Comparison of ENCODE assay signal across 10 cellular contexts in the genomic region with DNA sequence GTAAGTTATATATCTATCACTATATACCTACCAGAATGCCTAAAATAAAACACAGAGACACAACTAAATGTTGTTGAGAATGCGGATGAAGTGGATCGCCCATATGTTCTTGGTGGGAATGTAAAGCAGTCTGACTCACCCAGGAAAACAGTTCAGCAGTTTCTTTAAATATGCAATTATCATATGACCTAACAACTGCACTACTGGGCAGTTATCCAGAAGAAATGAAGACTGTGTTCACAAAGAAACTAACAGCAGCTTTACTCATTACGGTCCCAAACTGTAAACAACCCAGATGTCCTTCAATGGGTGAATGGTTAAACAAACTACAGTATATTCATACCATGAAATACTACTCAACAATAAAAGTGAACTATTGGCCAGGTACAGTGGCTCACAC. TPM values are rescaled to one million over a fixed set of nuclear protein-coding genes. Genes with fewer than 3 reads are reported as not detected.
DNase-seq lines count a peak whose midpoint lies in the region; ATAC-seq and TF ChIP-seq lines count a peak whose summit lies in the region.
"Had no signal": no experiment of that assay in that cellular context is flagged by ENCODE, and none has a peak within 500 bp of the region (broad histone marks: within the 10 kb centered on the region; RNA-seq: fewer than 3 reads in every experiment).

No MANE protein-coding gene starts in this region.

- no peaks in the 10 kb centered on the region for H3K9me3 Mint-ChIP-seq in dendritic cell treated with granulocyte-macrophage colony-stimulating factor and Interleukin-4, amounts not matched to agents 40 ng/mL and 50 ng/mL, for 4 days
- H3K9me3 Mint-ChIP-seq in WTC11, result no peaks in the 10 kb centered on the region
- H3K9me3 Mint-ChIP-seq: mesothelial cell of epicardium had no signal

- H3K36me3 ChIP-seq in trophoblast cell (ENCODE audit: control insufficient read depth in 1 of 2, insufficient read depth in 2 of 2, low read length in 2 of 2) (no peaks in the 10 kb centered on the region), esophagus muscularis mucosa (peaks cover 0 to 5% (median 2%) of the 10 kb centered on the region in 4 donors)

- no peak overlapping the region for H4K91ac ChIP-seq in trophoblast cell (ENCODE audit: low read depth, low read length)

- no peaks in the 10 kb centered on the region for H3K79me2 ChIP-seq in trophoblast cell (ENCODE audit: control insufficient read depth, insufficient read depth, low read length, poor library complexity)

- no peak for TF ChIP-seq EP300 in esophagus muscularis mucosa (IDR thresholded peaks at IDR 0.05)

- no peak overlapping the region for H3K4me3 Mint-ChIP-seq in dendritic cell treated with granulocyte-macrophage colony-stimulating factor and Interleukin-4, amounts not matched to agents 40 ng/mL and 50 ng/mL, for 4 days
- H3K4me3 Mint-ChIP-seq in WTC11, result no peak overlapping the region
- H3K4me3 Mint-ChIP-seq: mesothelial cell of epicardium had no signal

- H3K27me3 Mint-ChIP-seq in dendritic cell treated with granulocyte-macrophage colony-stimulating factor and Interleukin-4, amounts not matched to agents 40 ng/mL and 50 ng/mL, for 4 days, result no peaks in the 10 kb centered on the region
- no peaks in the 10 kb centered on the region for H3K27me3 Mint-ChIP-seq in WTC11 (ENCODE audit: low read depth)

- H3K36me3 Mint-ChIP-seq in dendritic cell treated with granulocyte-macrophage colony-stimulating factor and Interleukin-4, amounts not matched to agents 40 ng/mL and 50 ng/mL, for 4 days (ENCODE audit: low read depth), result peaks cover 17% of the 10 kb centered on the region
- H3K36me3 Mint-ChIP-seq in WTC11, result no peaks in the 10 kb centered on the region

- no peak overlapping the region for H2BK12ac ChIP-seq in trophoblast cell (ENCODE audit: low read length)

- CTCF ChIA-PET in WTC11 (lab: Charles Lee), result no interaction called here

- TF ChIP-seq POLR2A in esophagus muscularis mucosa (IDR thresholded peaks at IDR 0.05; ENCODE audit: low read depth), result no peak

- TF ChIP-seq CTCF in esophagus muscularis mucosa (IDR thresholded peaks at IDR 0.05) (no peak), WTC11 (IDR thresholded peaks at IDR 0.05) (no peak)

- no peak overlapping the region for H3K23ac ChIP-seq in trophoblast cell (ENCODE audit: low read length)

- H3K4ac ChIP-seq in trophoblast cell (ENCODE audit: low read depth, low read length), result no peak overlapping the region

- H3K4me1 Mint-ChIP-seq in dendritic cell treated with granulocyte-macrophage colony-stimulating factor and Interleukin-4, amounts not matched to agents 40 ng/mL and 50 ng/mL, for 4 days (ENCODE audit: low read depth), result peaks cover 29% of the 10 kb centered on the region
- H3K4me1 Mint-ChIP-seq in WTC11, result no peaks in the 10 kb centered on the region
- H3K4me1 Mint-ChIP-seq: mesothelial cell of epicardium had no signal

- no peaks in the 10 kb centered on the region for H3K9me3 ChIP-seq in trophoblast cell (ENCODE audit: insufficient read depth, low read depth, low read length)
- no peaks in the 10 kb centered on the region for H3K9me3 ChIP-seq in esophagus muscularis mucosa

- H3K27ac ChIP-seq in trophoblast cell (ENCODE audit: low read depth, low read length), result no peak overlapping the region
- no peak overlapping the region for H3K27ac ChIP-seq in esophagus muscularis mucosa (replicated peaks in 1 of 4)

- no peak overlapping the region for H4K8ac ChIP-seq in trophoblast cell (ENCODE audit: low read depth, low read length)

- peak; percentile 39 for DNase-seq in GM04504 (ENCODE audit: low read depth)
- DNase-seq in NCI-H774 (lab: John Stamatoyannopoulos, UW), result peak; percentile 58
- DNase-seq in trophoblast cell, result peak; percentile 50 to 83
- DNase-seq in central memory CD4-positive, alpha-beta T cell, result no peak
- no peak for DNase-seq in esophagus muscularis mucosa (ENCODE audit: extremely low spot score)
- no peak for DNase-seq in WTC11 (ENCODE audit: low spot score)
- DNase-seq: NCI-H2081 treated with DMSO at 0.1 percent for 48 hours had no signal

- no peak overlapping the region for H2BK5ac ChIP-seq in trophoblast cell (ENCODE audit: low read depth, low read length, poor library complexity)

- peak overlapping the region; percentile 43 for H3K27ac Mint-ChIP-seq in dendritic cell treated with granulocyte-macrophage colony-stimulating factor and Interleukin-4, amounts not matched to agents 40 ng/mL and 50 ng/mL, for 4 days
- no peak overlapping the region for H3K27ac Mint-ChIP-seq in WTC11
- H3K27ac Mint-ChIP-seq: mesothelial cell of epicardium had no signal

- H4K12ac ChIP-seq in trophoblast cell (ENCODE audit: low read depth, low read length), result no peak overlapping the region

- H3K9ac ChIP-seq in trophoblast cell (ENCODE audit: low read length), result no peak overlapping the region

- no CpG with 5 or more reads among the region's 3 CpGs for WGBS in trophoblast cell (ENCODE audit: extremely low coverage, insufficient coverage, insufficient read length)
- WGBS in esophagus muscularis mucosa, result 72% methylated on average over 3 of the region's 3 CpGs

- H3K18ac ChIP-seq in trophoblast cell (ENCODE audit: low read length), result no peak overlapping the region

- H3K27me3 ChIP-seq in trophoblast cell (ENCODE audit: insufficient read depth, low read length), result no peaks in the 10 kb centered on the region
- H3K27me3 ChIP-seq in esophagus muscularis mucosa, result no peaks in the 10 kb centered on the region

- no peak for ATAC-seq in HG02870 (IDR thresholded peaks at IDR 0.05; ENCODE audit: unreplicated experiment)
- ATAC-seq in WTC11, result no peak

- H3K14ac ChIP-seq in trophoblast cell (ENCODE audit: low read length), result no peak overlapping the region

- H3K4me3 ChIP-seq in trophoblast cell (ENCODE audit: low read depth, low read length) (no peak overlapping the region), esophagus muscularis mucosa (no peak overlapping the region)

- H2AK5ac ChIP-seq in trophoblast cell (ENCODE audit: low read length), result no peak overlapping the region

- POLR2A ChIA-PET in WTC11 (lab: Charles Lee), result no interaction called here

- H2AFZ ChIP-seq in trophoblast cell (ENCODE audit: insufficient read depth, low read length, poor library complexity), result no peak overlapping the region

- H2BK120ac ChIP-seq in trophoblast cell (ENCODE audit: insufficient read depth, low read length, poor library complexity), result no peak overlapping the region

- H3K4me2 ChIP-seq in trophoblast cell (ENCODE audit: low read length), result no peak overlapping the region

- no peaks in the 10 kb centered on the region for H3K4me1 ChIP-seq in trophoblast cell (ENCODE audit: control insufficient read depth in 1 of 2, insufficient read depth in 2 of 2, low read length in 2 of 2)
- peaks cover 0 to 9% (median 2%) of the 10 kb centered on the region in 4 donors for H3K4me1 ChIP-seq in esophagus muscularis mucosa

- no peaks in the 10 kb centered on the region for H3K79me1 ChIP-seq in trophoblast cell (ENCODE audit: low read length)

- intact Hi-C loops in dendritic cell treated with granulocyte-macrophage colony-stimulating factor and Interleukin-4, amounts not matched to agents 40 ng/mL and 50 ng/mL, for 4 days (cut with micrococcal nuclease), result no loop called here
- intact Hi-C loops in esophagus muscularis mucosa (cut with DNase I), result no loop called here

TF ChIP-seq in WTC11, 78 proteins besides CTCF, POLR2A, EP300 and RAD21:
- no peak for TF ChIP-seq ATF1 (CRISPR knock-in tag; IDR thresholded peaks at IDR 0.05)

RNA-seq across cellular contexts. Expression of a gene that starts 14.3 kb away (rescaled TPM):
- polyA plus RNA-seq in trophoblast cell (2013), result 0.04 and 0.06 TPM in 2 replicates
- 1 to 10 TPM in 1 of 4 donors, under 1 TPM in 3; 0.63 to 5.8 (median 0.87) TPM for total RNA-seq in esophagus muscularis mucosa
- total RNA-seq in WTC11 (2021), result 0.13 to 0.21 TPM (median 0.14 TPM) in 3 replicates

RNA-seq across cellular contexts. Expression of a gene that starts 46.8 kb away (rescaled TPM):
- 35.8 and 37.2 TPM in 2 replicates for polyA plus RNA-seq in trophoblast cell (2013)
- total RNA-seq in esophagus muscularis mucosa (10 to 100 TPM; 22.1 to 30.2 (median 26.1) TPM), WTC11 (2021) (24.8 to 28.1 TPM (median 27.7 TPM) in 3 replicates)

Comparison
In these comparisons a context has a peak if more than half of its experiments do, and no peak if none do; other contexts are left out.
1. DNase-seq: peak in GM04504 (single experiment), NCI-H774 (single experiment) and trophoblast cell (2 of 2); none in central memory CD4-positive, alpha-beta T cell (single experiment), esophagus muscularis mucosa (single experiment) and WTC11 (single experiment).